ENCODE assay signal across 8 cellular contexts in genomic region chr1:44810101-44810761, GRCh38. TPM values are rescaled to one million over a fixed set of nuclear protein-coding genes. Genes with fewer than 3 reads are reported as not detected.
A peak's percentile ranks its signal among the peaks of the same experiment; 100 is the strongest.
DNase-seq lines count a peak whose midpoint lies in the region; ATAC-seq, FAIRE-seq and TF ChIP-seq lines count a peak whose summit lies in the region.

No MANE protein-coding gene starts in this region.

- no peaks in the 10 kb centered on the region for H3K27me3 Mint-ChIP-seq in activated T-helper 2 cell treated with anti-CD3 and anti-CD28 coated beads, Interferon-gamma antibody, Interleukin-2, Interleukin-4, amounts not matched to agents 10 μg/mL and 5 μg/mL and 100 μg/mL, durations not matched to agents 14 hours and 24 hours and 36 hours (ENCODE audit: low read depth)

- H3K27ac ChIP-seq in heart left ventricle = peak overlapping the region; percentile 91 to 100 (median 99)
- peak overlapping the region; percentile 98 to 99 for H3K27ac ChIP-seq in small intestine (ENCODE audit: low read depth in 1 of 2, low read length in 1 of 2)

- H3K36me3 ChIP-seq in heart left ventricle (peaks cover 0 to 24% (median 19%) of the 10 kb centered on the region in 9 donors), small intestine (ENCODE audit: control insufficient read depth in 2 of 2, insufficient read depth in 2 of 2, low read length in 2 of 2) (peaks cover 0 to 3% of the 10 kb centered on the region in 2 donors)

- TF ChIP-seq POLR2A in heart left ventricle (IDR thresholded peaks at IDR 0.05) = no peak

- peak overlapping the region; percentile 99 for H3K27ac Mint-ChIP-seq in activated T-helper 2 cell treated with anti-CD3 and anti-CD28 coated beads, Interferon-gamma antibody, Interleukin-2, Interleukin-4, amounts not matched to agents 10 μg/mL and 5 μg/mL and 100 μg/mL, durations not matched to agents 14 hours and 24 hours and 36 hours

- DNase-seq in NCI-H2081 (lab: John Stamatoyannopoulos, UW) = peak; percentile 53 to 75
- DNase-seq in NCI-H2081 treated with DMSO at 0.1 percent for 48 hours (lab: John Stamatoyannopoulos, UW) = no peak
- no peak for DNase-seq in activated T-helper 2 cell treated with anti-CD3 and anti-CD28 coated beads, Interferon-gamma antibody, Interleukin-2, Interleukin-4, amounts not matched to agents 10 μg/mL and 5 μg/mL and 100 μg/mL, durations not matched to agents 14 hours and 24 hours and 36 hours (ENCODE audit: low spot score)
- DNase-seq in heart left ventricle = peak in 3 of 5 donors; percentile 67 to 80 (median 74)
- no peak for DNase-seq in small intestine
- DNase-seq in activated CD4-positive, CD25-positive, alpha-beta regulatory T cell (lab: John Stamatoyannopoulos, UW) = no peak
- DNase-seq in NK-92 (lab: John Stamatoyannopoulos, UW; ENCODE audit: unreplicated experiment) = no peak
- DNase-seq in NCI-H2227 (lab: John Stamatoyannopoulos, UW; ENCODE audit: unreplicated experiment) = no peak

- H3K9me3 Mint-ChIP-seq in activated T-helper 2 cell treated with anti-CD3 and anti-CD28 coated beads, Interferon-gamma antibody, Interleukin-2, Interleukin-4, amounts not matched to agents 10 μg/mL and 5 μg/mL and 100 μg/mL, durations not matched to agents 14 hours and 24 hours and 36 hours = no peaks in the 10 kb centered on the region

- TF ChIP-seq CTCF in heart left ventricle (IDR thresholded peaks at IDR 0.05) = no peak

- H3K4me1 ChIP-seq in heart left ventricle (peaks cover 11 to 94% (median 76%) of the 10 kb centered on the region in 12 donors), small intestine (ENCODE audit: control insufficient read depth in 2 of 2, insufficient read depth in 1 of 2, low read depth in 1 of 2, low read length in 1 of 2) (peaks cover 25 to 28% of the 10 kb centered on the region in 2 donors)

- H3K27me3 ChIP-seq in heart left ventricle (no peaks in the 10 kb centered on the region), small intestine (ENCODE audit: control insufficient read depth in 2 of 2, insufficient read depth in 2 of 2, low read length in 2 of 2) (no peaks in the 10 kb centered on the region)

- intact Hi-C loops in activated T-helper 2 cell treated with anti-CD3 and anti-CD28 coated beads, Interferon-gamma antibody, Interleukin-2, Interleukin-4, amounts not matched to agents 10 μg/mL and 5 μg/mL and 100 μg/mL, durations not matched to agents 14 hours and 24 hours and 36 hours (cut with micrococcal nuclease) = no loop called here
- intact Hi-C loops in heart left ventricle (cut with DNase I) = loop anchor here in 1 of 10 donors (10.0 kb wide), 1 partner anchor 75 kb away; the partner anchor contains the start of genes KIF2C and RNU5D-1

- H3K4me1 Mint-ChIP-seq in activated T-helper 2 cell treated with anti-CD3 and anti-CD28 coated beads, Interferon-gamma antibody, Interleukin-2, Interleukin-4, amounts not matched to agents 10 μg/mL and 5 μg/mL and 100 μg/mL, durations not matched to agents 14 hours and 24 hours and 36 hours (ENCODE audit: low read depth) = peaks cover 65% of the 10 kb centered on the region

- H3K9me3 ChIP-seq in heart left ventricle = no peaks in the 10 kb centered on the region
- H3K9me3 ChIP-seq in small intestine (ENCODE audit: control insufficient read depth, low read depth) = no peaks in the 10 kb centered on the region

- FAIRE-seq in small intestine (lab: Jason Lieb, UNC) = no peak

- WGBS in heart left ventricle, 4 donors = 58 to 74% (median 61%) methylated on average over 4 to 12 of the region's 12 CpGs
- WGBS in small intestine, 3 donors = 52 to 67% (median 54%) methylated on average over 12 of the region's 12 CpGs

- peaks cover 74% of the 10 kb centered on the region for H3K36me3 Mint-ChIP-seq in activated T-helper 2 cell treated with anti-CD3 and anti-CD28 coated beads, Interferon-gamma antibody, Interleukin-2, Interleukin-4, amounts not matched to agents 10 μg/mL and 5 μg/mL and 100 μg/mL, durations not matched to agents 14 hours and 24 hours and 36 hours (ENCODE audit: low read depth)

- H3K4me3 ChIP-seq in heart left ventricle = peak overlapping the region in 9 of 12 donors; percentile 39 to 59 (median 46)
- no peak overlapping the region for H3K4me3 ChIP-seq in small intestine (ENCODE audit: low read depth in 1 of 2, low read length in 2 of 2)

- ATAC-seq in heart left ventricle = no peak

- peak overlapping the region; percentile 75 for H3K4me3 Mint-ChIP-seq in activated T-helper 2 cell treated with anti-CD3 and anti-CD28 coated beads, Interferon-gamma antibody, Interleukin-2, Interleukin-4, amounts not matched to agents 10 μg/mL and 5 μg/mL and 100 μg/mL, durations not matched to agents 14 hours and 24 hours and 36 hours (ENCODE audit: low read depth)

RNA-seq across cellular contexts. Expression of gene BTBD19, which starts 1.9 kb away (rescaled TPM):
- total RNA-seq in activated T-helper 2 cell treated with anti-CD3 and anti-CD28 coated beads, Interferon-gamma antibody, Interleukin-2, Interleukin-4, amounts not matched to agents 10 μg/mL and 5 μg/mL and 100 μg/mL, durations not matched to agents 14 hours and 24 hours and 36 hours = 17.0 and 19.8 TPM in 2 replicates
- 1 to 10 TPM in 8 of 9 donors, under 1 TPM in 1; 0.56 to 7.4 (median 2.8) TPM for total RNA-seq in heart left ventricle
- polyA plus RNA-seq in heart left ventricle (1 to 10 TPM; 2.6 to 6.2 TPM), small intestine (1 to 10 TPM; 1.1 to 2.0 (median 1.3) TPM)

RNA-seq across cellular contexts. Expression of gene DYNLT4, which starts 3.1 kb away (rescaled TPM):
- 0.32 TPM in 1 of 2 replicates, not detected in the other for total RNA-seq in activated T-helper 2 cell treated with anti-CD3 and anti-CD28 coated beads, Interferon-gamma antibody, Interleukin-2, Interleukin-4, amounts not matched to agents 10 μg/mL and 5 μg/mL and 100 μg/mL, durations not matched to agents 14 hours and 24 hours and 36 hours
- total RNA-seq in heart left ventricle = 1 to 10 TPM in 3 of 9 donors, under 1 TPM in 5, not detected in 1; 0.54 to 1.0 (median 0.82) TPM
- polyA plus RNA-seq in heart left ventricle (1 to 10 TPM in 1 of 2 donors, under 1 TPM in 1; 0.36 to 1.7 TPM), small intestine (under 1 TPM in 1 of 3 donors, not detected in 2; 0.46 TPM)

RNA-seq across cellular contexts. Expression of gene PLK3, which starts 10.1 kb away (rescaled TPM):
- total RNA-seq in activated T-helper 2 cell treated with anti-CD3 and anti-CD28 coated beads, Interferon-gamma antibody, Interleukin-2, Interleukin-4, amounts not matched to agents 10 μg/mL and 5 μg/mL and 100 μg/mL, durations not matched to agents 14 hours and 24 hours and 36 hours = 128 and 135 TPM in 2 replicates
- total RNA-seq in heart left ventricle = 10 to 100 TPM in 2 of 9 donors, 1 to 10 TPM in 7; 4.5 to 17.9 (median 6.6) TPM
- polyA plus RNA-seq in heart left ventricle = 1 to 10 TPM; 5.8 to 6.9 TPM
- polyA plus RNA-seq in small intestine = 10 to 100 TPM in 1 of 3 donors, 1 to 10 TPM in 2; 5.4 to 11.9 (median 9.4) TPM

RNA-seq across cellular contexts. Expression of gene BEST4, which starts 22.3 kb away (rescaled TPM):
- total RNA-seq in activated T-helper 2 cell treated with anti-CD3 and anti-CD28 coated beads, Interferon-gamma antibody, Interleukin-2, Interleukin-4, amounts not matched to agents 10 μg/mL and 5 μg/mL and 100 μg/mL, durations not matched to agents 14 hours and 24 hours and 36 hours = 0.91 and 1.7 TPM in 2 replicates
- under 1 TPM in 3 of 9 donors, not detected in 6; 0.09 to 0.32 (median 0.23) TPM for total RNA-seq in heart left ventricle
- polyA plus RNA-seq in heart left ventricle (under 1 TPM; 0.06 to 0.11 TPM), small intestine (10 to 100 TPM in 1 of 3 donors, 1 to 10 TPM in 2; 7.4 to 20.5 (median 9.0) TPM)

RNA-seq across cellular contexts. Expression of gene PTCH2, which starts 32.8 kb away (rescaled TPM):
- total RNA-seq in activated T-helper 2 cell treated with anti-CD3 and anti-CD28 coated beads, Interferon-gamma antibody, Interleukin-2, Interleukin-4, amounts not matched to agents 10 μg/mL and 5 μg/mL and 100 μg/mL, durations not matched to agents 14 hours and 24 hours and 36 hours = 0.59 and 0.74 TPM in 2 replicates
- under 1 TPM in 8 of 9 donors, not detected in 1; 0.21 to 0.85 (median 0.41) TPM for total RNA-seq in heart left ventricle
- polyA plus RNA-seq in heart left ventricle (under 1 TPM; 0.19 to 0.27 TPM), small intestine (under 1 TPM; 0.27 to 0.45 (median 0.27) TPM)

Comparison
In these comparisons a context has a peak if more than half of its experiments do, and no peak if none do; other contexts are left out.
1. DNase-seq: peak in NCI-H2081 (2 of 2) and heart left ventricle (3 of 5); none in NCI-H2081 treated with DMSO at 0.1 percent for 48 hours (single experiment), activated T-helper 2 cell treated with anti-CD3 and anti-CD28 coated beads, Interferon-gamma antibody, Interleukin-2, Interleukin-4, amounts not matched to agents 10 μg/mL and 5 μg/mL and 100 μg/mL, durations not matched to agents 14 hours and 24 hours and 36 hours (single experiment), small intestine (single experiment), activated CD4-positive, CD25-positive, alpha-beta regulatory T cell (0 of 4), NK-92 (single experiment) and NCI-H2227 (single experiment).
2. H3K4me3 ChIP-seq: peak in heart left ventricle (9 of 12); none in small intestine (0 of 2).